Comparison of ENCODE assay signal across 19 cellular contexts in genomic region chr6:12350644-12351173, GRCh38.
"Had no signal": no experiment of that assay in that cellular context is flagged by ENCODE, and none has a peak within 500 bp of the region (broad histone marks: within the 10 kb centered on the region; RNA-seq: fewer than 3 reads in every experiment).

No MANE protein-coding gene starts in this region.

- H3K4me1 Mint-ChIP-seq: activated CD4-positive, alpha-beta T cell treated with anti-CD3 and anti-CD28 coated beads for 36 hours; natural killer cell; T-cell had no signal

- H3K36me3 Mint-ChIP-seq: natural killer cell, T-cell had no signal

- H3K9me3 Mint-ChIP-seq: activated T-helper 1 cell treated with anti-CD3 and anti-CD28 coated beads, Interleukin-12 subunit alpha, Interleukin-12 subunit beta, Interleukin-2, Interleukin-4 antibody, amounts not matched to agents 30 ng/mL and 10 ng/mL and 1 ng/mL, durations not matched to agents 14 hours and 24 hours and 36 hours had no signal

- ATAC-seq: activated CD4-positive, alpha-beta T cell treated with anti-CD3 and anti-CD28 coated beads for 36 hours; effector memory CD8-positive, alpha-beta T cell; natural killer cell; sciatic nerve; stimulated activated memory B cell treated with anti-CD40 and anti-IgM and Interleukin-4, amounts not matched to agents 10 μg/mL and 1 μg/mL and 100 μg/mL, for 72 hours; T-cell had no signal

- H3K36me3 ChIP-seq: left ventricle myocardium inferior, spleen, thoracic aorta had no signal

- H3K27me3 ChIP-seq: spleen had no signal

- H3K27ac ChIP-seq: left ventricle myocardium inferior, parathyroid adenoma, spleen had no signal

- H3K9me3 ChIP-seq: thoracic aorta had no signal

- H3K27ac Mint-ChIP-seq: activated CD4-positive, alpha-beta T cell treated with anti-CD3 and anti-CD28 coated beads for 36 hours; activated naive CD8-positive, alpha-beta T cell; activated T-helper 1 cell treated with anti-CD3 and anti-CD28 coated beads, Interleukin-12 subunit alpha, Interleukin-12 subunit beta, Interleukin-2, Interleukin-4 antibody, amounts not matched to agents 30 ng/mL and 10 ng/mL and 1 ng/mL, durations not matched to agents 14 hours and 24 hours and 36 hours; effector memory CD8-positive, alpha-beta T cell; memory B cell; natural killer cell; stimulated activated memory B cell treated with anti-CD40 and anti-IgM and Interleukin-4, amounts not matched to agents 10 μg/mL and 1 μg/mL and 100 μg/mL, for 72 hours; T-cell had no signal

- H3K4me1 ChIP-seq: parathyroid adenoma had no signal

- DNase-seq: activated CD4-positive, alpha-beta T cell treated with anti-CD3 and anti-CD28 coated beads for 36 hours; activated CD4-positive, alpha-beta T cell treated with anti-CD3 and anti-CD28 coated beads, Interleukin-2, amount 50 U/mL, for 48 hours; activated gamma-delta T cell treated with Interleukin-2 at 50 U/mL for 16 hours; activated T-cell treated with anti-CD3 and anti-CD28 coated beads for 4 hours; effector memory CD8-positive, alpha-beta T cell; foreskin fibroblast; left ventricle myocardium inferior; natural killer cell; spleen; stimulated activated CD4-positive, alpha-beta T cell treated with anti-CD3 and anti-CD28 coated beads, Interleukin-4, amount 100 ng/mL, for 4 hours; T-cell had no signal

- H3K9ac ChIP-seq: parathyroid adenoma had no signal

- H3K4me3 Mint-ChIP-seq: activated CD4-positive, alpha-beta T cell treated with anti-CD3 and anti-CD28 coated beads for 36 hours; activated naive CD8-positive, alpha-beta T cell; activated T-helper 1 cell treated with anti-CD3 and anti-CD28 coated beads, Interleukin-12 subunit alpha, Interleukin-12 subunit beta, Interleukin-2, Interleukin-4 antibody, amounts not matched to agents 30 ng/mL and 10 ng/mL and 1 ng/mL, durations not matched to agents 14 hours and 24 hours and 36 hours; effector memory CD8-positive, alpha-beta T cell; memory B cell; natural killer cell; stimulated activated memory B cell treated with anti-CD40 and anti-IgM and Interleukin-4, amounts not matched to agents 10 μg/mL and 1 μg/mL and 100 μg/mL, for 72 hours; T-cell; WTC11 had no signal

- H3K4me3 ChIP-seq: left ventricle myocardium inferior, spleen, thoracic aorta had no signal
